16 cellular contexts compared by ENCODE assay signal in the genomic region with DNA sequence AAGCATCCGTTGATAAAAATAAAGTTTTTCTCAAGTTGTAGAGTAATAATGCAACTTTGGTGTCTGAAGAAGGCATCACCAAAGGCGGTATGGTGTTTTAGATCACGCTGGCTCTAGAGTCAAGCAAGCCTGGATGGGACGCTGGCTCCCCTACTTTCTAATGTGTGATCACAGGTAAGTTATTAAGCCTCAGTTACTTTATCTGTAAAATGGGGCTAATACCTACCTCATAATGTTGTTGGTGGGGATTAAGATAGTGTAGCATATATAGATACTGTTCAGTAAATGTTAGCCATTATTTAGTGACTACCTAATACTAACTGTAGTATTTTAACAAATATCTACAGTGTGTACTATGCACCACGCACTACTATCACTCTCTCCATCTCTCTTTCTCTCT. TPM values are rescaled to one million over a fixed set of nuclear protein-coding genes. Genes with fewer than 3 reads are reported as not detected.
DNase-seq lines count a peak whose midpoint lies in the region; ATAC-seq and TF ChIP-seq lines count a peak whose summit lies in the region.
"Had no signal": no experiment of that assay in that cellular context is flagged by ENCODE, and none has a peak within 500 bp of the region (broad histone marks: within the 10 kb centered on the region; RNA-seq: fewer than 3 reads in every experiment).

No MANE protein-coding gene starts in this region.

- H4K20me1 ChIP-seq in MM.1S (ENCODE audit: insufficient read depth, low read length), result 0 out of 2 replicates have a peak, but pooled peaks cover 6% of the 10 kb centered on the region

- H3K27me3 ChIP-seq in MM.1S (replicated peaks; ENCODE audit: insufficient read depth, low read length), result no peaks in the 10 kb centered on the region
- no peaks in the 10 kb centered on the region for H3K27me3 ChIP-seq in parathyroid adenoma (ENCODE audit: control insufficient read depth, insufficient read depth, low read length)
- H3K27me3 ChIP-seq: ascending aorta, uterus had no signal

- H3K27ac ChIP-seq in MM.1S (ENCODE audit: low read length), result peak overlapping the region; percentile 8; the same call in 1 of the 2 replicates
- peak overlapping the region; percentile 87 for H3K27ac ChIP-seq in parathyroid adenoma
- H3K27ac ChIP-seq in coronary artery, result no peak overlapping the region

- H3F3A ChIP-seq in MM.1S (ENCODE audit: insufficient read depth, low read length), result peaks cover 25% of the 10 kb centered on the region

- H3K27me3 Mint-ChIP-seq in activated CD8-positive, alpha-beta memory T cell treated with anti-CD3 and anti-CD28 coated beads, Interleukin-2, amount 10 ng/mL, durations not matched to agents 7 days and 5 days, result no peaks in the 10 kb centered on the region
- no peaks in the 10 kb centered on the region for H3K27me3 Mint-ChIP-seq in activated naive CD8-positive, alpha-beta T cell treated with anti-CD3 and anti-CD28 coated beads, Interleukin-2, amount 10 ng/mL, durations not matched to agents 7 days and 5 days

- H3K9ac ChIP-seq in MM.1S (ENCODE audit: low read length) (no peak overlapping the region), parathyroid adenoma (no peak overlapping the region)

- no peak overlapping the region for H3K4me3 ChIP-seq in MM.1S (ENCODE audit: low read length)
- no peak overlapping the region for H3K4me3 ChIP-seq in parathyroid adenoma (ENCODE audit: low read depth, low read length)
- H3K4me3 ChIP-seq in coronary artery, result no peak overlapping the region
- H3K4me3 ChIP-seq: ascending aorta, HAP-1, uterus had no signal

- no peaks in the 10 kb centered on the region for H3K9me2 ChIP-seq in MM.1S (replicated peaks; ENCODE audit: insufficient read depth, low read length)

- peaks cover 45% of the 10 kb centered on the region for H3K4me1 ChIP-seq in MM.1S (ENCODE audit: low read length)
- peaks cover 43% of the 10 kb centered on the region for H3K4me1 ChIP-seq in parathyroid adenoma

- 0 out of 2 replicates have a peak overlapping the region, but pooled peaks have one; percentile 16 for H3K4me2 ChIP-seq in MM.1S (ENCODE audit: low read depth, low read length)
- H3K4me2 ChIP-seq in parathyroid adenoma (ENCODE audit: low read length), result no peak overlapping the region

- peak overlapping the region; percentile 42 for H3K4me3 Mint-ChIP-seq in activated CD8-positive, alpha-beta memory T cell treated with anti-CD3 and anti-CD28 coated beads, Interleukin-2, amount 10 ng/mL, durations not matched to agents 7 days and 5 days
- H3K4me3 Mint-ChIP-seq in activated naive CD8-positive, alpha-beta T cell treated with anti-CD3 and anti-CD28 coated beads, Interleukin-2, amount 10 ng/mL, durations not matched to agents 7 days and 5 days, result peak overlapping the region; percentile 56

- CTCF ChIA-PET in activated CD8-positive, alpha-beta memory T cell treated with anti-CD3 and anti-CD28 coated beads, Interleukin-2, amount 10 ng/mL, durations not matched to agents 7 days and 5 days (lab: Charles Lee), result interaction anchor here (1.9 kb wide), 1 partner anchor 44 kb away, joined by 7 read pairs; no protein-coding TSS in a partner anchor

- no peak overlapping the region for H2AFZ ChIP-seq in MM.1S (ENCODE audit: low read length)
- H2AFZ ChIP-seq in parathyroid adenoma, result no peak overlapping the region

- peaks cover 85% of the 10 kb centered on the region for H3K36me3 Mint-ChIP-seq in activated CD8-positive, alpha-beta memory T cell treated with anti-CD3 and anti-CD28 coated beads, Interleukin-2, amount 10 ng/mL, durations not matched to agents 7 days and 5 days
- H3K36me3 Mint-ChIP-seq in activated naive CD8-positive, alpha-beta T cell treated with anti-CD3 and anti-CD28 coated beads, Interleukin-2, amount 10 ng/mL, durations not matched to agents 7 days and 5 days, result peaks cover 66% of the 10 kb centered on the region

- ATAC-seq in activated CD8-positive, alpha-beta memory T cell treated with anti-CD3 and anti-CD28 coated beads, Interleukin-2, amount 10 ng/mL, durations not matched to agents 7 days and 5 days, result no peak
- ATAC-seq in activated naive CD8-positive, alpha-beta T cell treated with anti-CD3 and anti-CD28 coated beads, Interleukin-2, amount 10 ng/mL, durations not matched to agents 7 days and 5 days (ENCODE audit: low read depth), result no peak
- ATAC-seq in HG03159 (IDR thresholded peaks at IDR 0.05; ENCODE audit: unreplicated experiment) (no peak), HG02642 (IDR thresholded peaks at IDR 0.05; ENCODE audit: poor library complexity, unreplicated experiment) (no peak)
- ATAC-seq: Right ventricle myocardium inferior had no signal

- POLR2A ChIA-PET in activated naive CD8-positive, alpha-beta T cell treated with anti-CD3 and anti-CD28 coated beads, Interleukin-2, amount 10 ng/mL, durations not matched to agents 7 days and 5 days (lab: Charles Lee), result interaction anchor here (0.9 to 2.2 kb wide), 2 partner anchors 10 to 46 kb away, joined by 3 to 23 read pairs; a partner anchor contains a TSS

- H3K27ac Mint-ChIP-seq in activated CD8-positive, alpha-beta memory T cell treated with anti-CD3 and anti-CD28 coated beads, Interleukin-2, amount 10 ng/mL, durations not matched to agents 7 days and 5 days, result peak overlapping the region; percentile 94
- H3K27ac Mint-ChIP-seq in activated naive CD8-positive, alpha-beta T cell treated with anti-CD3 and anti-CD28 coated beads, Interleukin-2, amount 10 ng/mL, durations not matched to agents 7 days and 5 days, result peak overlapping the region; percentile 84

- no peak for DNase-seq in activated CD8-positive, alpha-beta memory T cell treated with anti-CD3 and anti-CD28 coated beads, Interleukin-2, amount 10 ng/mL, durations not matched to agents 7 days and 5 days
- no peak for DNase-seq in activated CD8-positive, alpha-beta memory T cell treated with anti-CD3 and anti-CD28 coated beads, Interleukin-2, amount 50 U/mL, for 4 hours
- DNase-seq in MM.1S (no peak), coronary artery (ENCODE audit: low spot score) (no peak)
- no peak for DNase-seq in activated naive CD8-positive, alpha-beta T cell treated with anti-CD3 and anti-CD28 coated beads, Interleukin-2, amount 10 ng/mL, durations not matched to agents 7 days and 5 days
- DNase-seq: activated CD4-positive, CD25-positive, alpha-beta regulatory T cell; hypothalamus; NCI-H345; retina; uterus had no signal

- no peak for TF ChIP-seq CTCF in MM.1S (IDR thresholded peaks at IDR 0.05; ENCODE audit: low read length)
- TF ChIP-seq CTCF in parathyroid adenoma (IDR thresholded peaks at IDR 0.05), result no peak
- TF ChIP-seq CTCF in coronary artery (IDR thresholded peaks at IDR 0.05), result no peak

- H3K36me3 ChIP-seq in MM.1S (replicated peaks; ENCODE audit: insufficient read depth, low read length) (peaks cover 10% of the 10 kb centered on the region), parathyroid adenoma (ENCODE audit: control insufficient read depth, insufficient read depth, low read length) (no peaks in the 10 kb centered on the region)
- H3K36me3 ChIP-seq: ascending aorta, uterus had no signal

- H3K9me3 ChIP-seq in MM.1S (replicated peaks; ENCODE audit: insufficient read depth, low read length) (no peaks in the 10 kb centered on the region), parathyroid adenoma (ENCODE audit: control insufficient read depth, low read length) (no peaks in the 10 kb centered on the region)
- H3K9me3 ChIP-seq: ascending aorta, HAP-1, uterus had no signal

- H3K79me2 ChIP-seq in MM.1S (ENCODE audit: low read length) (peaks cover 78% of the 10 kb centered on the region), parathyroid adenoma (peaks cover 5% of the 10 kb centered on the region)

- peaks cover 80% of the 10 kb centered on the region for H3K4me1 Mint-ChIP-seq in activated CD8-positive, alpha-beta memory T cell treated with anti-CD3 and anti-CD28 coated beads, Interleukin-2, amount 10 ng/mL, durations not matched to agents 7 days and 5 days
- peaks cover 67% of the 10 kb centered on the region for H3K4me1 Mint-ChIP-seq in activated naive CD8-positive, alpha-beta T cell treated with anti-CD3 and anti-CD28 coated beads, Interleukin-2, amount 10 ng/mL, durations not matched to agents 7 days and 5 days

- no peaks in the 10 kb centered on the region for H3K9me3 Mint-ChIP-seq in activated CD8-positive, alpha-beta memory T cell treated with anti-CD3 and anti-CD28 coated beads, Interleukin-2, amount 10 ng/mL, durations not matched to agents 7 days and 5 days (ENCODE audit: low read depth)
- H3K9me3 Mint-ChIP-seq in activated naive CD8-positive, alpha-beta T cell treated with anti-CD3 and anti-CD28 coated beads, Interleukin-2, amount 10 ng/mL, durations not matched to agents 7 days and 5 days, result no peaks in the 10 kb centered on the region

RNA-seq across cellular contexts. Expression of a gene that starts 45.8 kb away (rescaled TPM):
- 100 to 1,000 TPM; 149 to 180 TPM for total RNA-seq in activated CD8-positive, alpha-beta memory T cell treated with anti-CD3 and anti-CD28 coated beads, Interleukin-2, amount 10 ng/mL, durations not matched to agents 7 days and 5 days
- 100 to 1,000 TPM; 194 to 207 TPM for total RNA-seq in activated naive CD8-positive, alpha-beta T cell treated with anti-CD3 and anti-CD28 coated beads, Interleukin-2, amount 10 ng/mL, durations not matched to agents 7 days and 5 days

Comparison
In these comparisons a context has a peak if more than half of its experiments do, and no peak if none do; other contexts are left out.
1. H3K27ac ChIP-seq: peak in MM.1S (single experiment) and parathyroid adenoma (single experiment); none in coronary artery (0 of 2).